In genomic region chr3:182364323-182364722, GRCh38 we compare ENCODE assay signal across 15 cellular contexts.
A peak's percentile ranks its signal among the peaks of the same experiment; 100 is the strongest.
DNase-seq lines count a peak whose midpoint lies in the region; ATAC-seq, FAIRE-seq and TF ChIP-seq lines count a peak whose summit lies in the region.
"Had no signal": no experiment of that assay in that cellular context is flagged by ENCODE, and none has a peak within 500 bp of the region (broad histone marks: within the 10 kb centered on the region; RNA-seq: fewer than 3 reads in every experiment).

No MANE protein-coding gene starts in this region.

- no TSS peak for BruUV-seq in MCF 10A (replicated peaks; lab: Mats Ljungman, UMichigan)

- H3K4me3 Mint-ChIP-seq in MCF 10A (ENCODE audit: unreplicated experiment), result peak overlapping the region; percentile 59
- H3K4me3 Mint-ChIP-seq: activated CD8-positive, alpha-beta T cell treated with anti-CD3 and anti-CD28 coated beads, Interleukin-2, amount 10 ng/mL, durations not matched to agents 7 days and 5 days; activated naive CD8-positive, alpha-beta T cell treated with anti-CD3 and anti-CD28 coated beads, Interleukin-2, amount 10 ng/mL, durations not matched to agents 7 days and 5 days; B cell had no signal

- intact Hi-C loops in MCF 10A (cut with micrococcal nuclease), result no loop called here
- intact Hi-C loops in breast epithelium (cut with DNase I; ENCODE audit: low total_unique reads), result no loop called here

- peak; percentile 22 for DNase-seq in MCF 10A (ENCODE audit: unreplicated experiment)
- DNase-seq in breast epithelium (ENCODE audit: low spot score in 2 of 2), result no peak
- DNase-seq in SJSA1 (ENCODE audit: low read depth in 1 of 2, low spot score in 2 of 2), result peak in 1 of 2 experiments; percentile 38
- DNase-seq in frontal cortex (ENCODE audit: low spot score in 2 of 2), result peak; percentile 13 to 14
- no peak for DNase-seq in small intestine
- DNase-seq in AG08395 (ENCODE audit: low spot score), result no peak
- DNase-seq in SK-N-DZ (ENCODE audit: low spot score), result no peak
- DNase-seq: activated CD8-positive, alpha-beta T cell treated with anti-CD3 and anti-CD28 coated beads, Interleukin-2, amount 10 ng/mL, durations not matched to agents 7 days and 5 days; activated naive CD8-positive, alpha-beta T cell treated with anti-CD3 and anti-CD28 coated beads, Interleukin-2, amount 10 ng/mL, durations not matched to agents 7 days and 5 days; NCI-H2171; stimulated activated CD8-positive, alpha-beta memory T cell treated with anti-CD3 and anti-CD28 coated beads, Interleukin-4, amount 100 ng/mL, for 48 hours; SW 1271 had no signal

- no peaks in the 10 kb centered on the region for H3K9me3 ChIP-seq in breast epithelium
- H3K9me3 ChIP-seq in SJSA1 (replicated peaks), result no peaks in the 10 kb centered on the region
- H3K9me3 ChIP-seq in small intestine (ENCODE audit: control insufficient read depth, low read depth), result no peaks in the 10 kb centered on the region

- no peak overlapping the region for H3K4me3 ChIP-seq in breast epithelium
- peak overlapping the region; percentile 15 for H3K4me3 ChIP-seq in SJSA1
- no peak overlapping the region for H3K4me3 ChIP-seq in small intestine (ENCODE audit: low read depth in 1 of 2, low read length in 2 of 2)

- no peaks in the 10 kb centered on the region for H3K36me3 ChIP-seq in breast epithelium
- no peaks in the 10 kb centered on the region for H3K36me3 ChIP-seq in SJSA1
- no peaks in the 10 kb centered on the region for H3K36me3 ChIP-seq in small intestine (ENCODE audit: control insufficient read depth in 2 of 2, insufficient read depth in 2 of 2, low read length in 2 of 2)

- POLR2A ChIA-PET in MCF 10A (lab: Yijun Ruan, JAX), result interaction anchor here (0.5 to 2.1 kb wide), 6 partner anchors 10 to 1451 kb away, joined by 3 to 16 read pairs (median 3); no protein-coding TSS in a partner anchor

- CTCF ChIA-PET in MCF 10A (lab: Yijun Ruan, JAX), result interaction anchor here (0.5 to 1.6 kb wide), 4 partner anchors 24 to 1021 kb away, joined by 3 to 7 read pairs (median 4); no protein-coding TSS in a partner anchor

- H3K27me3 ChIP-seq in breast epithelium (no peaks in the 10 kb centered on the region), SJSA1 (replicated peaks) (no peaks in the 10 kb centered on the region), small intestine (ENCODE audit: control insufficient read depth in 2 of 2, insufficient read depth in 2 of 2, low read length in 2 of 2) (no peaks in the 10 kb centered on the region)

- H3K4me1 ChIP-seq in breast epithelium (no peaks in the 10 kb centered on the region), SJSA1 (replicated peaks) (peaks cover 17% of the 10 kb centered on the region), small intestine (ENCODE audit: control insufficient read depth in 2 of 2, insufficient read depth in 1 of 2, low read depth in 1 of 2, low read length in 1 of 2) (no peaks in the 10 kb centered on the region)

- TF ChIP-seq POLR2A in breast epithelium (IDR thresholded peaks at IDR 0.05), result no peak

- 59 to 62% (median 62%) methylated on average over 6 of the region's 6 CpGs for WGBS in small intestine, 3 donors

- H3K4me1 Mint-ChIP-seq in MCF 10A (ENCODE audit: insufficient read depth, unreplicated experiment), result peaks cover 19% of the 10 kb centered on the region
- H3K4me1 Mint-ChIP-seq: activated naive CD8-positive, alpha-beta T cell treated with anti-CD3 and anti-CD28 coated beads, Interleukin-2, amount 10 ng/mL, durations not matched to agents 7 days and 5 days; B cell had no signal

- H3K36me3 Mint-ChIP-seq in MCF 10A (ENCODE audit: insufficient read depth, unreplicated experiment), result no peaks in the 10 kb centered on the region
- H3K36me3 Mint-ChIP-seq: activated naive CD8-positive, alpha-beta T cell treated with anti-CD3 and anti-CD28 coated beads, Interleukin-2, amount 10 ng/mL, durations not matched to agents 7 days and 5 days had no signal

- H3K27ac ChIP-seq in breast epithelium (no peak overlapping the region), SJSA1 (peak overlapping the region; percentile 52), small intestine (ENCODE audit: low read depth in 1 of 2, low read length in 1 of 2) (no peak overlapping the region)

- no peak for ATAC-seq in GM18909 (IDR thresholded peaks at IDR 0.05; ENCODE audit: poor library complexity, unreplicated experiment)
- ATAC-seq: activated CD8-positive, alpha-beta T cell treated with anti-CD3 and anti-CD28 coated beads, Interleukin-2, amount 10 ng/mL, durations not matched to agents 7 days and 5 days had no signal

- FAIRE-seq in frontal cortex (lab: Jason Lieb, UNC) (no peak), small intestine (lab: Jason Lieb, UNC) (no peak)
- FAIRE-seq: endometrium had no signal

- H3K27ac Mint-ChIP-seq in MCF 10A (ENCODE audit: low read depth, unreplicated experiment), result peak overlapping the region; percentile 75
- H3K27ac Mint-ChIP-seq: activated CD8-positive, alpha-beta T cell treated with anti-CD3 and anti-CD28 coated beads, Interleukin-2, amount 10 ng/mL, durations not matched to agents 7 days and 5 days; activated naive CD8-positive, alpha-beta T cell treated with anti-CD3 and anti-CD28 coated beads, Interleukin-2, amount 10 ng/mL, durations not matched to agents 7 days and 5 days; B cell had no signal

- H3K9me3 Mint-ChIP-seq in MCF 10A (ENCODE audit: unreplicated experiment), result peaks cover 7% of the 10 kb centered on the region

- no peaks in the 10 kb centered on the region for H3K27me3 Mint-ChIP-seq in MCF 10A (ENCODE audit: insufficient read depth, unreplicated experiment)
- H3K27me3 Mint-ChIP-seq: activated naive CD8-positive, alpha-beta T cell treated with anti-CD3 and anti-CD28 coated beads, Interleukin-2, amount 10 ng/mL, durations not matched to agents 7 days and 5 days; B cell had no signal

- TF ChIP-seq CTCF in MCF 10A (IDR thresholded peaks at IDR 0.05; ENCODE audit: unreplicated experiment), result no peak
- TF ChIP-seq CTCF in breast epithelium (IDR thresholded peaks at IDR 0.05), result no peak

Comparison
In these comparisons a context has a peak if more than half of its experiments do, and no peak if none do; other contexts are left out.
1. DNase-seq: peak in MCF 10A (single experiment) and frontal cortex (2 of 2); none in breast epithelium (0 of 2), small intestine (single experiment), AG08395 (single experiment) and SK-N-DZ (single experiment).